ENCODE assay signal across 8 cellular contexts in the genomic region with DNA sequence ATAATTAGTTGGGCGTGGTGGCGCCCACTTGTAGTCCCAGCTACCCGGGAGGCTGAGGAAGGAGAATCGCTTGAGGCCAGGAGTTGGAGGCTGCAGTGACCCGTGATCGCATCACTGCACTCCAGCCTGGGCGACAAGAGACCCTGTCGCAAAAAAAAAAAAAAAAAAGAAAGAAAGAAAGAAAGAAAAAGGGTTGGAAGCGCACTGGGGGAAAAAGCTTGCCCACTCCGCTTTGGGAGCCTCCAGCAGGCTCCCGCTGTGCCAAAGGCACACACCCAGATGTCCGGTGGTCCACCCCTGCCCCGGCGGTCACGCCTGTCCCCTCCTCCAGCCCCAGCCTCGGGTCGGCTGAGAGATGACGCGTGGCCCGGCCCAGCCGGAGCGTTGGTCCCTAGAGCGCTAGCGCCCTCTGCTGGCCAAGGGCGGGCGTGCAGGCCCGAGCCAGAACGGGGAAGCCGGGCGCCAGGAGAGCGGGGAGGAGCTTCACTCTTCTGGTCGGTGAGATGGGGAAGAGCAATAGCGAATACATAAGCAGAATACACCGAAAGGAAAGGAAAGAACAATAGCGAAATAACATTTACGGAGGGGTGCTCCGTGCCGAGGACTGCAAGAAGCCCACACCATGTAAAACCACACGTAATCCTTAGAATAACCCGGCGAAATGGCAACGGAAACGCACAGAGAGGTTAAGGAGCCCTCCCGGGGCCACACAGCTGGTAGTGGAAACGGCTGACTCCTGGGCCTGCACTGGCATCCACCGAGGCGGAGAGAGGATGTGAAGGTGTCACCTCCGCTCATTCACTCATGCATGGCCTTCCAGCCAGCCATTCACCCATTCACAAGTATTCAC. TPM values are rescaled to one million over a fixed set of nuclear protein-coding genes. Genes with fewer than 3 reads are reported as not detected.
A peak's percentile ranks its signal among the peaks of the same experiment; 100 is the strongest.
DNase-seq lines count a peak whose midpoint lies in the region; ATAC-seq lines count a peak whose summit lies in the region.

No MANE protein-coding gene starts in this region.

- H3K9me3 ChIP-seq in HUES64 (ENCODE audit: insufficient read depth, low read depth, low read length), result no peaks in the 10 kb centered on the region
- H3K9me3 ChIP-seq in NT2/D1 (ENCODE audit: insufficient read depth, low read length), result no peaks in the 10 kb centered on the region
- H3K9me3 ChIP-seq in mucosa of rectum (ENCODE audit: control insufficient read depth in 2 of 2, low read length in 2 of 2), result no peaks in the 10 kb centered on the region

- H3K27ac ChIP-seq in HUES64 (ENCODE audit: low read depth, low read length) (no peak overlapping the region), mucosa of rectum (ENCODE audit: low read depth in 2 of 2, low read length in 2 of 2) (no peak overlapping the region)

- H3K27me3 ChIP-seq in HUES64 (ENCODE audit: insufficient read depth, low read length) (no peaks in the 10 kb centered on the region), NT2/D1 (ENCODE audit: insufficient read depth, insufficient read length) (no peaks in the 10 kb centered on the region), mucosa of rectum (ENCODE audit: control insufficient read depth in 2 of 2, insufficient read depth in 2 of 2, low read length in 2 of 2) (peaks cover 0 to 6% of the 10 kb centered on the region in 2 donors)

- H3K4me3 ChIP-seq in HUES64 (ENCODE audit: low read length), result peak overlapping the region; percentile 44
- peak overlapping the region; percentile 1 for H3K4me3 ChIP-seq in NT2/D1 (ENCODE audit: insufficient read length, low read depth)
- peak overlapping the region; percentile 47 to 52 for H3K4me3 ChIP-seq in mucosa of rectum (ENCODE audit: low read length in 2 of 2)

- ATAC-seq in GM21360 (IDR thresholded peaks at IDR 0.05; ENCODE audit: unreplicated experiment), result peak; percentile 91

- H3K4me1 ChIP-seq in HUES64 (ENCODE audit: insufficient read depth, low read length) (no peaks in the 10 kb centered on the region), NT2/D1 (ENCODE audit: insufficient read depth, insufficient read length) (peaks cover 7% of the 10 kb centered on the region), mucosa of rectum (ENCODE audit: control insufficient read depth in 2 of 2, insufficient read depth in 2 of 2, low read length in 2 of 2) (peaks cover 0 to 7% of the 10 kb centered on the region in 2 donors)

- DNase-seq in C1 segment of cervical spinal cord (lab: John Stamatoyannopoulos, UW), result peak in 13 of 14 donors; percentile 40 to 92 (median 77)
- peak; percentile 82 for DNase-seq in NT2/D1 (ENCODE audit: low read depth, low spot score)
- peak; percentile 78 for DNase-seq in activated CD8-positive, alpha-beta memory T cell treated with anti-CD3 and anti-CD28 coated beads, Interleukin-2, amount 50 U/mL, for 24 hours (ENCODE audit: extremely low read depth)
- peak; percentile 87 for DNase-seq in epidermal melanocyte (ENCODE audit: insufficient read length, low spot score)
- peak; percentile 89 for DNase-seq in stimulated activated CD8-positive, alpha-beta memory T cell treated with anti-CD3 and anti-CD28 coated beads, Interleukin-4, amount 100 ng/mL, for 24 hours (ENCODE audit: low read depth)

- WGBS in HUES64, result 18% methylated on average over 48 of the region's 48 CpGs

- H3K36me3 ChIP-seq in HUES64 (ENCODE audit: insufficient read depth, low read length) (no peaks in the 10 kb centered on the region), NT2/D1 (ENCODE audit: insufficient read depth, insufficient read length, low read length) (no peaks in the 10 kb centered on the region), mucosa of rectum (ENCODE audit: control insufficient read depth in 2 of 2, insufficient read depth in 2 of 2, low read length in 2 of 2) (no peaks in the 10 kb centered on the region)

- no peak overlapping the region for H3K9ac ChIP-seq in HUES64 (ENCODE audit: low read depth, low read length)
- H3K9ac ChIP-seq in NT2/D1 (ENCODE audit: insufficient read length, low read depth), result peak overlapping the region; percentile 39
- H3K9ac ChIP-seq in mucosa of rectum (ENCODE audit: low read depth in 1 of 2, low read length in 2 of 2), result no peak overlapping the region

RNA-seq across cellular contexts. Expression of a gene that starts 41.7 kb away (rescaled TPM):
- 138 TPM for polyA plus RNA-seq in HUES64 (2013, experiment 1 of 2)
- polyA plus RNA-seq in HUES64 (2013, experiment 2 of 2), result 169 TPM
